In the genomic region with DNA sequence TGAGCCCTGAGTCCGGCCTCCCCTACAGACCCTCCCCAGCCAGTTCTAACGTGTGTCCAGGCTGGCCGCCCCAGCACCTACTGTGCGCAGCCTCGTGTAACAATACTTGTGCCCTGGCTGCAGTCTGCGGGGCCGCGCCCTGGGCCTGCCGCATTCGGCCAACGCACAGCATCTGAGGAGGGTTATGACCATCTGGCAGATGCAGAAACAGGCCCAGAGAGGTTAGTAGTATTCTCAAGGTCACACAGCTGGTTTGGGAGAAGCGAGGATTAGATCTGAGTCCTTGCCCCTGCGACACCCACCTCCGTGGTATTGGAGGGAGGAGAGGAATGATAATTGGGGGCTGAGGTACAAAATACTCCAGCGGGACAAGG, we compare ENCODE assay signal across 8 cellular contexts. TPM values are rescaled to one million over a fixed set of nuclear protein-coding genes. Genes with fewer than 3 reads are reported as not detected.
A peak's percentile ranks its signal among the peaks of the same experiment; 100 is the strongest.
DNase-seq lines count a peak whose midpoint lies in the region; ATAC-seq lines count a peak whose summit lies in the region.

No MANE protein-coding gene starts in this region.

- no peaks in the 10 kb centered on the region for H3K27me3 ChIP-seq in right cardiac atrium (ENCODE audit: control insufficient read depth, insufficient read depth)

- no peaks in the 10 kb centered on the region for H3K9me3 Mint-ChIP-seq in activated T-helper 1 cell treated with anti-CD3 and anti-CD28 coated beads, Interleukin-12 subunit alpha, Interleukin-12 subunit beta, Interleukin-2, Interleukin-4 antibody, amounts not matched to agents 30 ng/mL and 10 ng/mL and 1 ng/mL, durations not matched to agents 14 hours and 24 hours and 36 hours

- WGBS in right cardiac atrium = 6% methylated on average over 15 of the region's 15 CpGs

- intact Hi-C loops in activated T-helper 1 cell treated with anti-CD3 and anti-CD28 coated beads, Interleukin-12 subunit alpha, Interleukin-12 subunit beta, Interleukin-2, Interleukin-4 antibody, amounts not matched to agents 30 ng/mL and 10 ng/mL and 1 ng/mL, durations not matched to agents 14 hours and 24 hours and 36 hours (cut with micrococcal nuclease) = loop anchor here (10.0 kb wide), 1 partner anchor 275 kb away; a partner anchor contains a TSS
- intact Hi-C loops in right cardiac atrium (cut with DNase I) = loop anchor here in 1 of 4 donors (10.0 kb wide), 1 partner anchor 135 kb away; a partner anchor contains a TSS

- peaks cover 3% of the 10 kb centered on the region for H3K36me3 Mint-ChIP-seq in activated T-helper 1 cell treated with anti-CD3 and anti-CD28 coated beads, Interleukin-12 subunit alpha, Interleukin-12 subunit beta, Interleukin-2, Interleukin-4 antibody, amounts not matched to agents 30 ng/mL and 10 ng/mL and 1 ng/mL, durations not matched to agents 14 hours and 24 hours and 36 hours (ENCODE audit: low read depth)

- peaks cover 12% of the 10 kb centered on the region for H3K4me1 Mint-ChIP-seq in activated T-helper 1 cell treated with anti-CD3 and anti-CD28 coated beads, Interleukin-12 subunit alpha, Interleukin-12 subunit beta, Interleukin-2, Interleukin-4 antibody, amounts not matched to agents 30 ng/mL and 10 ng/mL and 1 ng/mL, durations not matched to agents 14 hours and 24 hours and 36 hours (ENCODE audit: low read depth)

- H3K27ac Mint-ChIP-seq in activated T-helper 1 cell treated with anti-CD3 and anti-CD28 coated beads, Interleukin-12 subunit alpha, Interleukin-12 subunit beta, Interleukin-2, Interleukin-4 antibody, amounts not matched to agents 30 ng/mL and 10 ng/mL and 1 ng/mL, durations not matched to agents 14 hours and 24 hours and 36 hours = no peak overlapping the region

- H3K9me3 ChIP-seq in right cardiac atrium (ENCODE audit: control insufficient read depth, low read length) = no peaks in the 10 kb centered on the region

- H3K4me1 ChIP-seq in right cardiac atrium (ENCODE audit: control insufficient read depth, insufficient read depth, low read length) = peaks cover 11% of the 10 kb centered on the region

- H3K4me3 ChIP-seq in right cardiac atrium (ENCODE audit: low read length) = peak overlapping the region; percentile 74
- peak overlapping the region; percentile 58 to 80 (median 65) for H3K4me3 ChIP-seq in skin epidermis

- peak; percentile 4 to 17 for ATAC-seq in right cardiac atrium

- H3K27me3 Mint-ChIP-seq in activated T-helper 1 cell treated with anti-CD3 and anti-CD28 coated beads, Interleukin-12 subunit alpha, Interleukin-12 subunit beta, Interleukin-2, Interleukin-4 antibody, amounts not matched to agents 30 ng/mL and 10 ng/mL and 1 ng/mL, durations not matched to agents 14 hours and 24 hours and 36 hours (ENCODE audit: insufficient read depth) = peaks cover 40% of the 10 kb centered on the region

- peak overlapping the region; percentile 87 for H3K27ac ChIP-seq in right cardiac atrium (ENCODE audit: low read length)
- H3K27ac ChIP-seq in skin epidermis = peak overlapping the region in 20 of 21 experiments; percentile 49 to 92 (median 87)

- H3K4me3 Mint-ChIP-seq in activated T-helper 1 cell treated with anti-CD3 and anti-CD28 coated beads, Interleukin-12 subunit alpha, Interleukin-12 subunit beta, Interleukin-2, Interleukin-4 antibody, amounts not matched to agents 30 ng/mL and 10 ng/mL and 1 ng/mL, durations not matched to agents 14 hours and 24 hours and 36 hours = peak overlapping the region; percentile 80

- DNase-seq in NCI-H748 (lab: John Stamatoyannopoulos, UW; ENCODE audit: unreplicated experiment) (peak; percentile 51), NCI-H748 treated with DMSO at 0.1 percent for 48 hours (lab: John Stamatoyannopoulos, UW) (no peak), right cardiac atrium (peak in 2 of 3 donors; percentile 77 to 78), DMS153 (lab: John Stamatoyannopoulos, UW) (no peak), GF-D8 (lab: John Stamatoyannopoulos, UW) (no peak)
- no peak for DNase-seq in activated T-helper 1 cell treated with anti-CD3 and anti-CD28 coated beads, Interleukin-12 subunit alpha, Interleukin-12 subunit beta, Interleukin-2, Interleukin-4 antibody, amounts not matched to agents 30 ng/mL and 10 ng/mL and 1 ng/mL, durations not matched to agents 14 hours and 24 hours and 36 hours (ENCODE audit: low spot score)
- DNase-seq in stimulated activated CD4-positive, alpha-beta T cell treated with anti-CD3 and anti-CD28 coated beads, Interleukin-12 subunit alpha, Interleukin-12 subunit beta, amount 100 ng/mL, for 4 hours = no peak

RNA-seq across cellular contexts. Expression of a gene that starts 1.0 kb away (rescaled TPM):
- 26.3 and 27.1 TPM in 2 replicates for total RNA-seq in activated T-helper 1 cell treated with anti-CD3 and anti-CD28 coated beads, Interleukin-12 subunit alpha, Interleukin-12 subunit beta, Interleukin-2, Interleukin-4 antibody, amounts not matched to agents 30 ng/mL and 10 ng/mL and 1 ng/mL, durations not matched to agents 14 hours and 24 hours and 36 hours
- total RNA-seq in right cardiac atrium = 10 to 100 TPM; 76.2 to 86.6 (median 83.7) TPM
- polyA plus RNA-seq in right cardiac atrium = 43.8 TPM

RNA-seq across cellular contexts. Expression of a gene that starts 32.7 kb away (rescaled TPM):
- total RNA-seq in activated T-helper 1 cell treated with anti-CD3 and anti-CD28 coated beads, Interleukin-12 subunit alpha, Interleukin-12 subunit beta, Interleukin-2, Interleukin-4 antibody, amounts not matched to agents 30 ng/mL and 10 ng/mL and 1 ng/mL, durations not matched to agents 14 hours and 24 hours and 36 hours = 64.7 and 67.6 TPM in 2 replicates
- total RNA-seq in right cardiac atrium = 10 to 100 TPM; 24.2 to 30.5 (median 28.6) TPM
- 17.5 TPM for polyA plus RNA-seq in right cardiac atrium

RNA-seq across cellular contexts. Expression of a gene that starts 46.3 kb away (rescaled TPM):
- not detected in 2 replicates for total RNA-seq in activated T-helper 1 cell treated with anti-CD3 and anti-CD28 coated beads, Interleukin-12 subunit alpha, Interleukin-12 subunit beta, Interleukin-2, Interleukin-4 antibody, amounts not matched to agents 30 ng/mL and 10 ng/mL and 1 ng/mL, durations not matched to agents 14 hours and 24 hours and 36 hours
- total RNA-seq in right cardiac atrium = not detected
- polyA plus RNA-seq in right cardiac atrium = not detected

RNA-seq across cellular contexts. Expression of a gene that starts 48.7 kb away (rescaled TPM):
- total RNA-seq in activated T-helper 1 cell treated with anti-CD3 and anti-CD28 coated beads, Interleukin-12 subunit alpha, Interleukin-12 subunit beta, Interleukin-2, Interleukin-4 antibody, amounts not matched to agents 30 ng/mL and 10 ng/mL and 1 ng/mL, durations not matched to agents 14 hours and 24 hours and 36 hours = 37.7 and 41.5 TPM in 2 replicates
- 10 to 100 TPM; 64.1 to 79.4 (median 68.2) TPM for total RNA-seq in right cardiac atrium
- polyA plus RNA-seq in right cardiac atrium = 44.6 TPM

Comparison
In these comparisons a context has a peak if more than half of its experiments do, and no peak if none do; other contexts are left out.
1. DNase-seq: peak in NCI-H748 (single experiment) and right cardiac atrium (2 of 3); none in NCI-H748 treated with DMSO at 0.1 percent for 48 hours (single experiment), activated T-helper 1 cell treated with anti-CD3 and anti-CD28 coated beads, Interleukin-12 subunit alpha, Interleukin-12 subunit beta, Interleukin-2, Interleukin-4 antibody, amounts not matched to agents 30 ng/mL and 10 ng/mL and 1 ng/mL, durations not matched to agents 14 hours and 24 hours and 36 hours (single experiment), stimulated activated CD4-positive, alpha-beta T cell treated with anti-CD3 and anti-CD28 coated beads, Interleukin-12 subunit alpha, Interleukin-12 subunit beta, amount 100 ng/mL, for 4 hours (single experiment), DMS153 (single experiment) and GF-D8 (single experiment).